8 cellular contexts compared by ENCODE assay signal in the genomic region with DNA sequence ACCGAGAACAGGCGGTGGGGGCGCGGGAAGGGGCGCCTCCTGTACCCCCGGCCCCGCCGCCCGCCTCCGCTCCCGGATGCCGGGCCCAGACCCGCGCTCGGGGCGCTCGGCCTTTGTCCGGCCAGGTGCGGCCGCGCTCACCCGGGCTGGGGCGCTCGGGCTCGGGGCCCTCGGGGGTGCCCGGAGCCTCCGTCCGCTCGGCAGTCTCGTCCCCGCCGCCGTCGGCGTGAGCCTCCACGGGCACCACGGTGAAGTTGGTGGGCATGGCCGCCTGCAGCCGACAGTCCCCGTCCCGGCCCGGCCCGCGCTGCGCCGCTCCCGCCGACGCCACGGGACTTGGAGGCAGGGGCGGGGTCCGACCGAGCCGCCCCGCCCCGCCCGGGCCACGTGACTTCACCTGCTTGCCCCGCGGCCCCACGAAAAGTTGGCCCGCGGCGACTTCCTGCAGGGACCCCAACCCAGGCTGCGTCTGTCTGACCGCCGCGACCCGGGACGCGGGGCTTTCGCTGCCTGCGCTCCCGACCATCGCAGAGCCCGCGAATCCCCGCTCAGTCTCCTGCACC. TPM values are rescaled to one million over a fixed set of nuclear protein-coding genes. Genes with fewer than 3 reads are reported as not detected.
A peak's percentile ranks its signal among the peaks of the same experiment; 100 is the strongest.
DNase-seq lines count a peak whose midpoint lies in the region; ATAC-seq lines count a peak whose summit lies in the region.

Gene SLC12A7, minus strand, starts transcription at position 337 of the 563 bp plus-strand sequence. Its CDS starts 72 bp downstream, at position 265.

- no peaks in the 10 kb centered on the region for H3K4me1 ChIP-seq in mesodermal cell (ENCODE audit: control insufficient read depth, insufficient read depth, low read length, poor library complexity, severe bottlenecking)

- 0 to 1% methylated on average over 49 to 64 of the region's 79 CpGs for WGBS in mesodermal cell (ENCODE audit: insufficient coverage in 2 of 2), 2 experiments

- H3K36me3 ChIP-seq in mesodermal cell (ENCODE audit: control insufficient read depth, insufficient read depth, low read length) = no peaks in the 10 kb centered on the region

- H3K4me3 ChIP-seq in mesodermal cell (ENCODE audit: extremely low read depth, insufficient read depth, low read length, poor library complexity, severe bottlenecking) = peak within 1 kb of the TSS; percentile 64

- H3K27ac ChIP-seq in mesodermal cell (ENCODE audit: low read depth, low read length, severe bottlenecking) = no peak within 1 kb of the TSS

- peak; percentile 65 for ATAC-seq in GM21723 (IDR thresholded peaks at IDR 0.05; ENCODE audit: unreplicated experiment)

- H3K9me3 ChIP-seq in mesodermal cell (ENCODE audit: control insufficient read depth, low read length) = no peaks in the 10 kb centered on the region

- peak; percentile 61 for DNase-seq in D341Med (ENCODE audit: low spot score)
- peak; percentile 41 to 46 for DNase-seq in NCI-H1930 (lab: John Stamatoyannopoulos, UW)
- DNase-seq in activated CD4-positive, alpha-beta T cell treated with anti-CD3 and anti-CD28 coated beads, Interleukin-2, amount 50 U/mL, for 4 hours = peak; percentile 47
- DNase-seq in effector CD8-positive, alpha-beta T cell (lab: John Stamatoyannopoulos, UW) = peak; percentile 51
- DNase-seq in stimulated activated CD8-positive, alpha-beta memory T cell treated with anti-CD3 and anti-CD28 coated beads, Interleukin-4, amount 100 ng/mL, for 24 hours (ENCODE audit: low read depth) = peak; percentile 55
- DNase-seq in hippocampal formation (lab: John Stamatoyannopoulos, UW) = no peak

RNA-seq across cellular contexts. Expression of gene SLC12A7, which starts in this region (rescaled TPM):
- 29.5 TPM for polyA plus RNA-seq in mesodermal cell (2013, experiment 1 of 2)
- polyA plus RNA-seq in mesodermal cell (2013, experiment 2 of 2) = 27.8 TPM

Comparison
In these comparisons a context has a peak if more than half of its experiments do, and no peak if none do; other contexts are left out.
1. DNase-seq: peak in D341Med (single experiment), NCI-H1930 (2 of 2), activated CD4-positive, alpha-beta T cell treated with anti-CD3 and anti-CD28 coated beads, Interleukin-2, amount 50 U/mL, for 4 hours (2 of 2), effector CD8-positive, alpha-beta T cell (single experiment) and stimulated activated CD8-positive, alpha-beta memory T cell treated with anti-CD3 and anti-CD28 coated beads, Interleukin-4, amount 100 ng/mL, for 24 hours (single experiment); none in hippocampal formation (0 of 2).